20 cellular contexts compared by ENCODE assay signal in genomic region chr9:119453980-119454379, GRCh38.
"Had no signal": no experiment of that assay in that cellular context is flagged by ENCODE, and none has a peak within 500 bp of the region (broad histone marks: within the 10 kb centered on the region; RNA-seq: fewer than 3 reads in every experiment).

No MANE protein-coding gene starts in this region.

- H3K9me3 ChIP-seq: body of pancreas, testis, upper lobe of right lung had no signal

- H3K27me3 ChIP-seq: body of pancreas, neural progenitor cell, testis, upper lobe of right lung had no signal

- H2AFZ ChIP-seq: neural progenitor cell had no signal

- H3K4me1 ChIP-seq: body of pancreas, neural progenitor cell, testis, upper lobe of right lung had no signal

- H3K4me2 ChIP-seq: neural progenitor cell had no signal

- H3K4me3 ChIP-seq: body of pancreas, lung, neural progenitor cell, testis, upper lobe of right lung had no signal

- DNase-seq: activated CD4-positive, alpha-beta T cell treated with anti-CD3 and anti-CD28 coated beads, Interleukin-2, amount 10 ng/mL, durations not matched to agents 24 days and 14 days; activated CD4-positive, CD25-positive, alpha-beta regulatory T cell; activated CD8-positive, alpha-beta memory T cell treated with anti-CD3 and anti-CD28 coated beads, Interleukin-2, amount 50 U/mL, for 48 hours; activated CD8-positive, alpha-beta T cell treated with anti-CD3 and anti-CD28 coated beads, Interleukin-2, amount 10 ng/mL, durations not matched to agents 7 days and 5 days; activated gamma-delta T cell; activated T-cell treated with anti-CD3 and anti-CD28 coated beads, Interleukin-2, amount 50 U/mL, for 72 hours; amygdala; body of pancreas; effector CD8-positive, alpha-beta T cell; hypothalamus; kidney glomerular epithelial cell; naive B cell; stimulated activated CD4-positive, alpha-beta T cell treated with anti-CD3 and anti-CD28 coated beads, Interleukin-1b, Interleukin-23, amount 100 ng/mL, for 48 hours; stimulated activated naive CD8-positive, alpha-beta T cell treated with anti-CD3 and anti-CD28 coated beads, Interleukin-15, amount 100 ng/mL, for 72 hours; SW 1271; testis; upper lobe of right lung had no signal

- H3K27ac ChIP-seq: body of pancreas, neural progenitor cell, testis, upper lobe of right lung had no signal

- H3K36me3 ChIP-seq: neural progenitor cell, upper lobe of right lung had no signal

- H3K9ac ChIP-seq: neural progenitor cell had no signal

- ATAC-seq: activated CD8-positive, alpha-beta T cell treated with anti-CD3 and anti-CD28 coated beads, Interleukin-2, amount 10 ng/mL, durations not matched to agents 7 days and 5 days; activated T-cell treated with anti-CD3 and anti-CD28 coated beads, Interleukin-2, amount 50 U/mL, for 72 hours; body of pancreas; sciatic nerve; stimulated activated naive CD8-positive, alpha-beta T cell treated with anti-CD3 and anti-CD28 coated beads, Interleukin-15, amount 100 ng/mL, for 72 hours; upper lobe of right lung had no signal
